ENCODE assay signal across 8 cellular contexts in genomic region chr16:17470002-17470870, GRCh38. TPM values are rescaled to one million over a fixed set of nuclear protein-coding genes. Genes with fewer than 3 reads are reported as not detected.
A peak's percentile ranks its signal among the peaks of the same experiment; 100 is the strongest.
DNase-seq lines count a peak whose midpoint lies in the region; ATAC-seq lines count a peak whose summit lies in the region.

No MANE protein-coding gene starts in this region.

- H3K27ac ChIP-seq in BLaER1 (peak overlapping the region; percentile 96), right cardiac atrium (ENCODE audit: low read length) (no peak overlapping the region)

- no peaks in the 10 kb centered on the region for H3K9me3 ChIP-seq in BLaER1
- H3K9me3 ChIP-seq in MG63, result no peaks in the 10 kb centered on the region
- no peaks in the 10 kb centered on the region for H3K9me3 ChIP-seq in right cardiac atrium (ENCODE audit: control insufficient read depth, low read length)
- no peaks in the 10 kb centered on the region for H3K9me3 ChIP-seq in skeletal muscle satellite cell (replicated peaks; ENCODE audit: low read length)

- H3K36me3 ChIP-seq in BLaER1 (no peaks in the 10 kb centered on the region), MG63 (peaks cover 15% of the 10 kb centered on the region), skeletal muscle satellite cell (ENCODE audit: insufficient read depth, low read length) (peaks cover 5% of the 10 kb centered on the region)

- WGBS in right cardiac atrium, result under 1% methylated on average over 86 of the region's 96 CpGs

- H3K4me3 ChIP-seq in BLaER1 (peak overlapping the region; percentile 99), MG63 (peak overlapping the region; percentile 63), right cardiac atrium (ENCODE audit: low read length) (peak overlapping the region; percentile 93), skeletal muscle satellite cell (ENCODE audit: low read length) (peak overlapping the region; percentile 73)

- H3K9ac ChIP-seq in BLaER1 (peak overlapping the region; percentile 96), skeletal muscle satellite cell (ENCODE audit: low read depth, low read length) (peak overlapping the region; percentile 68)

- H4K20me1 ChIP-seq in BLaER1, result peaks cover 52% of the 10 kb centered on the region

- H3K27me3 ChIP-seq in BLaER1, result no peaks in the 10 kb centered on the region
- H3K27me3 ChIP-seq in MG63, result no peaks in the 10 kb centered on the region; the same call in 1 of the 2 replicates
- H3K27me3 ChIP-seq in right cardiac atrium (ENCODE audit: control insufficient read depth, insufficient read depth), result no peaks in the 10 kb centered on the region
- no peaks in the 10 kb centered on the region for H3K27me3 ChIP-seq in skeletal muscle satellite cell (ENCODE audit: control insufficient read depth, insufficient read depth, low read length)

- peaks cover 66% of the 10 kb centered on the region for H3K4me1 ChIP-seq in BLaER1
- H3K4me1 ChIP-seq in right cardiac atrium (ENCODE audit: control insufficient read depth, insufficient read depth, low read length), result peaks cover 2% of the 10 kb centered on the region
- peaks cover 41% of the 10 kb centered on the region for H3K4me1 ChIP-seq in skeletal muscle satellite cell (ENCODE audit: control insufficient read depth, insufficient read depth, low read length)

- H3K4me2 ChIP-seq in BLaER1, result peak overlapping the region; percentile 95
- H3K4me2 ChIP-seq in skeletal muscle satellite cell (ENCODE audit: low read length), result peak overlapping the region; percentile 88

- intact Hi-C loops in right cardiac atrium (cut with DNase I), result loop anchor here in 2 of 4 donors (10.0 kb wide), 2 partner anchors 105 to 605 kb away; no protein-coding TSS in a partner anchor

- DNase-seq in MG63 (peak; percentile 28), right cardiac atrium (peak; percentile 32 to 71 (median 66))
- DNase-seq in activated naive CD4-positive, alpha-beta T cell treated with anti-CD3 and anti-CD28 coated beads, Interleukin-2, amount 50 U/mL, for 16 hours, result peak; percentile 29

- peak in 1 of 2 donors; percentile 5 for ATAC-seq in right cardiac atrium
- no peak for ATAC-seq in GM18520 (IDR thresholded peaks at IDR 0.05; ENCODE audit: unreplicated experiment)
- no peak for ATAC-seq in HG03442 (IDR thresholded peaks at IDR 0.05; ENCODE audit: unreplicated experiment)
- no peak for ATAC-seq in GM18868 (IDR thresholded peaks at IDR 0.05; ENCODE audit: unreplicated experiment)

RNA-seq across cellular contexts. Expression of gene XYLT1, which starts 0.5 kb away (rescaled TPM):
- 6.6 and 7.3 TPM in 2 replicates for total RNA-seq in MG63 (2014; rRNA removed; shearing (Covaris generic); ENCODE audit: low replicate concordance)
- total RNA-seq in right cardiac atrium, result 10 to 100 TPM in 3 of 4 donors, 1 to 10 TPM in 1; 8.5 to 37.8 (median 12.6) TPM
- 2.5 TPM for polyA plus RNA-seq in right cardiac atrium
- total RNA-seq in skeletal muscle satellite cell (2012; rRNA removed), result 32.4 and 34.7 TPM in 2 replicates
